ENCODE assay signal across 18 cellular contexts in genomic region chr10:23695825-23696420, GRCh38.
DNase-seq lines count a peak whose midpoint lies in the region; ATAC-seq, FAIRE-seq and TF ChIP-seq lines count a peak whose summit lies in the region.
"Had no signal": no experiment of that assay in that cellular context is flagged by ENCODE, and none has a peak within 500 bp of the region (broad histone marks: within the 10 kb centered on the region; RNA-seq: fewer than 3 reads in every experiment).

No MANE protein-coding gene starts in this region.

- no peak overlapping the region for H3K4me2 ChIP-seq in astrocyte (ENCODE audit: low read length)
- no peak overlapping the region for H3K4me2 ChIP-seq in smooth muscle cell

- DNase-seq in activated CD8-positive, alpha-beta T cell treated with anti-CD3 and anti-CD28 coated beads for 36 hours: no peak
- DNase-seq in activated CD8-positive, alpha-beta T cell treated with anti-CD3 and anti-CD28 coated beads, Interleukin-2, amount 10 ng/mL, durations not matched to agents 7 days and 5 days: no peak
- no peak for DNase-seq in astrocyte (ENCODE audit: low read depth)
- DNase-seq in smooth muscle cell (lab: John Stamatoyannopoulos, UW; ENCODE audit: unreplicated experiment): no peak
- DNase-seq in C1 segment of cervical spinal cord (lab: John Stamatoyannopoulos, UW): no peak
- no peak for DNase-seq in central memory CD4-positive, alpha-beta T cell
- DNase-seq in NCI-H2029 (lab: John Stamatoyannopoulos, UW): no peak
- DNase-seq: activated CD4-positive, alpha-beta T cell treated with anti-CD3 and anti-CD28 coated beads, Interleukin-2, amount 10 ng/mL, durations not matched to agents 7 days and 5 days; DMS79 treated with DMSO at 0.1 percent for 48 hours; hippocampal formation; left ventricle myocardium superior; NCI-H1436; stimulated activated CD4-positive, alpha-beta T cell treated with anti-CD3 and anti-CD28 coated beads, Interleukin-15, amount 100 ng/mL, for 24 hours; stimulated activated naive B cell treated with anti-CD40 and anti-IgM and Interleukin-4, amounts not matched to agents 10 μg/mL and 1 μg/mL and 100 μg/mL, for 72 hours had no signal

- POLR2A ChIA-PET in activated CD8-positive, alpha-beta T cell treated with anti-CD3 and anti-CD28 coated beads for 36 hours (lab: Charles Lee): interaction anchor here (0.6 kb wide), 1 partner anchor 273 kb away, joined by 3 read pairs; no protein-coding TSS in a partner anchor
- POLR2A ChIA-PET in activated CD8-positive, alpha-beta T cell treated with anti-CD3 and anti-CD28 coated beads, Interleukin-2, amount 10 ng/mL, durations not matched to agents 7 days and 5 days (lab: Charles Lee): no interaction called here

- peak overlapping the region; percentile 55 for H3K4me3 Mint-ChIP-seq in activated CD8-positive, alpha-beta T cell treated with anti-CD3 and anti-CD28 coated beads for 36 hours
- no peak overlapping the region for H3K4me3 Mint-ChIP-seq in activated CD8-positive, alpha-beta T cell treated with anti-CD3 and anti-CD28 coated beads, Interleukin-2, amount 10 ng/mL, durations not matched to agents 7 days and 5 days
- H3K4me3 Mint-ChIP-seq in astrocyte (ENCODE audit: unreplicated experiment): peak overlapping the region; percentile 31
- H3K4me3 Mint-ChIP-seq: activated CD4-positive, alpha-beta T cell treated with anti-CD3 and anti-CD28 coated beads, Interleukin-2, amount 10 ng/mL, durations not matched to agents 7 days and 5 days; central memory CD8-positive, alpha-beta T cell had no signal

- CTCF ChIA-PET in activated CD8-positive, alpha-beta T cell treated with anti-CD3 and anti-CD28 coated beads for 36 hours (lab: Charles Lee): interaction anchor here (0.6 to 1.1 kb wide), 2 partner anchors 279 to 381 kb away, joined by 3 read pairs; no protein-coding TSS in a partner anchor
- CTCF ChIA-PET in activated CD8-positive, alpha-beta T cell treated with anti-CD3 and anti-CD28 coated beads, Interleukin-2, amount 10 ng/mL, durations not matched to agents 7 days and 5 days (lab: Charles Lee): no interaction called here

- ATAC-seq in activated CD8-positive, alpha-beta T cell treated with anti-CD3 and anti-CD28 coated beads for 36 hours: no peak
- no peak for ATAC-seq in activated CD8-positive, alpha-beta T cell treated with anti-CD3 and anti-CD28 coated beads, Interleukin-2, amount 10 ng/mL, durations not matched to agents 7 days and 5 days
- ATAC-seq: left ventricle myocardium superior; stimulated activated naive B cell treated with anti-CD40 and anti-IgM and Interleukin-4, amounts not matched to agents 10 μg/mL and 1 μg/mL and 100 μg/mL, for 72 hours had no signal

- H3K79me2 ChIP-seq in astrocyte (ENCODE audit: insufficient read depth, low read length): no peaks in the 10 kb centered on the region
- no peaks in the 10 kb centered on the region for H3K79me2 ChIP-seq in smooth muscle cell (ENCODE audit: low read depth)

- no peak overlapping the region for H3K9ac ChIP-seq in astrocyte (ENCODE audit: low read length)
- no peak overlapping the region for H3K9ac ChIP-seq in iPS-20b (ENCODE audit: low read depth, low read length)
- no peak overlapping the region for H3K9ac ChIP-seq in smooth muscle cell (ENCODE audit: low read depth)

- peaks cover 25% of the 10 kb centered on the region for H3K4me1 Mint-ChIP-seq in activated CD8-positive, alpha-beta T cell treated with anti-CD3 and anti-CD28 coated beads for 36 hours (ENCODE audit: low read depth)
- H3K4me1 Mint-ChIP-seq in activated CD8-positive, alpha-beta T cell treated with anti-CD3 and anti-CD28 coated beads, Interleukin-2, amount 10 ng/mL, durations not matched to agents 7 days and 5 days (ENCODE audit: low read depth): peaks cover 6% of the 10 kb centered on the region
- H3K4me1 Mint-ChIP-seq in astrocyte (ENCODE audit: low read depth, unreplicated experiment): peaks cover 3% of the 10 kb centered on the region
- H3K4me1 Mint-ChIP-seq: activated CD4-positive, alpha-beta T cell treated with anti-CD3 and anti-CD28 coated beads, Interleukin-2, amount 10 ng/mL, durations not matched to agents 7 days and 5 days; central memory CD8-positive, alpha-beta T cell had no signal

- H3K4me3 ChIP-seq in astrocyte (ENCODE audit: insufficient read depth, low read depth, low read length) (no peak overlapping the region), iPS-20b (ENCODE audit: low read length) (peak overlapping the region; percentile 80), smooth muscle cell (peak overlapping the region; percentile 3)

- FAIRE-seq in astrocyte (lab: Jason Lieb, UNC): no peak
- FAIRE-seq: A204.1 had no signal

- H4K20me1 ChIP-seq in astrocyte (ENCODE audit: insufficient read depth, low read length): no peaks in the 10 kb centered on the region
- no peaks in the 10 kb centered on the region for H4K20me1 ChIP-seq in smooth muscle cell (ENCODE audit: low read depth)

- 19% methylated on average over 27 of the region's 36 CpGs for WGBS in smooth muscle cell (ENCODE audit: low lambda C conversion rate)

- H3K4me1 ChIP-seq in astrocyte (ENCODE audit: insufficient read depth, low read length): no peaks in the 10 kb centered on the region
- H3K4me1 ChIP-seq in iPS-20b (ENCODE audit: insufficient read depth, low read length): no peaks in the 10 kb centered on the region; the same call in 1 of the 2 replicates
- peaks cover 6% of the 10 kb centered on the region for H3K4me1 ChIP-seq in smooth muscle cell (ENCODE audit: low read depth)

- H3F3A ChIP-seq in smooth muscle cell (ENCODE audit: low read depth): no peaks in the 10 kb centered on the region

- no peak overlapping the region for H3K27ac Mint-ChIP-seq in activated CD8-positive, alpha-beta T cell treated with anti-CD3 and anti-CD28 coated beads for 36 hours
- no peak overlapping the region for H3K27ac Mint-ChIP-seq in activated CD8-positive, alpha-beta T cell treated with anti-CD3 and anti-CD28 coated beads, Interleukin-2, amount 10 ng/mL, durations not matched to agents 7 days and 5 days
- no peak overlapping the region for H3K27ac Mint-ChIP-seq in astrocyte (ENCODE audit: unreplicated experiment)
- H3K27ac Mint-ChIP-seq: activated CD4-positive, alpha-beta T cell treated with anti-CD3 and anti-CD28 coated beads, Interleukin-2, amount 10 ng/mL, durations not matched to agents 7 days and 5 days had no signal

- H3K36me3 ChIP-seq in astrocyte (ENCODE audit: insufficient read depth, low read length): no peaks in the 10 kb centered on the region
- no peaks in the 10 kb centered on the region for H3K36me3 ChIP-seq in iPS-20b (ENCODE audit: insufficient read depth, low read depth, low read length)
- no peaks in the 10 kb centered on the region for H3K36me3 ChIP-seq in smooth muscle cell (ENCODE audit: low read depth)
- H3K36me3 ChIP-seq: upper lobe of left lung had no signal

- intact Hi-C loops in activated CD8-positive, alpha-beta T cell treated with anti-CD3 and anti-CD28 coated beads for 36 hours (cut with micrococcal nuclease): no loop called here

- no peak overlapping the region for H3K27ac ChIP-seq in astrocyte (ENCODE audit: low read depth, low read length)
- no peak overlapping the region for H3K27ac ChIP-seq in iPS-20b (ENCODE audit: low read length)
- no peak overlapping the region for H3K27ac ChIP-seq in smooth muscle cell (ENCODE audit: low read depth)
- H3K27ac ChIP-seq: upper lobe of left lung had no signal

- TF ChIP-seq CTCF in activated CD8-positive, alpha-beta T cell treated with anti-CD3 and anti-CD28 coated beads for 36 hours (IDR thresholded peaks at IDR 0.05): no peak
- TF ChIP-seq CTCF in astrocyte (IDR thresholded peaks at IDR 0.05; ENCODE audit: insufficient read depth, low read depth, low read length): no peak
- TF ChIP-seq CTCF in smooth muscle cell (IDR thresholded peaks at IDR 0.05; ENCODE audit: borderline replicate concordance, insufficient read depth, poor library complexity, severe bottlenecking): no peak

- H2AFZ ChIP-seq in astrocyte (ENCODE audit: low read depth, low read length) (no peak overlapping the region), smooth muscle cell (ENCODE audit: low read depth) (no peak overlapping the region)

- H3K27me3 Mint-ChIP-seq in activated CD8-positive, alpha-beta T cell treated with anti-CD3 and anti-CD28 coated beads for 36 hours: peaks cover 54% of the 10 kb centered on the region
- peaks cover 48% of the 10 kb centered on the region for H3K27me3 Mint-ChIP-seq in activated CD8-positive, alpha-beta T cell treated with anti-CD3 and anti-CD28 coated beads, Interleukin-2, amount 10 ng/mL, durations not matched to agents 7 days and 5 days (ENCODE audit: low read depth)
- peaks cover 84% of the 10 kb centered on the region for H3K27me3 Mint-ChIP-seq in astrocyte (ENCODE audit: low read depth, unreplicated experiment)

- H3K9me3 Mint-ChIP-seq in activated CD8-positive, alpha-beta T cell treated with anti-CD3 and anti-CD28 coated beads for 36 hours: no peaks in the 10 kb centered on the region
- H3K9me3 Mint-ChIP-seq in activated CD8-positive, alpha-beta T cell treated with anti-CD3 and anti-CD28 coated beads, Interleukin-2, amount 10 ng/mL, durations not matched to agents 7 days and 5 days (ENCODE audit: insufficient read depth): no peaks in the 10 kb centered on the region
- H3K9me3 Mint-ChIP-seq in astrocyte (ENCODE audit: unreplicated experiment): no peaks in the 10 kb centered on the region
- H3K9me3 Mint-ChIP-seq: activated CD4-positive, alpha-beta T cell treated with anti-CD3 and anti-CD28 coated beads, Interleukin-2, amount 10 ng/mL, durations not matched to agents 7 days and 5 days; central memory CD8-positive, alpha-beta T cell; stimulated activated naive B cell treated with anti-CD40 and anti-IgM and Interleukin-4, amounts not matched to agents 10 μg/mL and 1 μg/mL and 100 μg/mL, for 72 hours had no signal

- no peaks in the 10 kb centered on the region for H3K36me3 Mint-ChIP-seq in activated CD8-positive, alpha-beta T cell treated with anti-CD3 and anti-CD28 coated beads for 36 hours (ENCODE audit: low read depth)
- no peaks in the 10 kb centered on the region for H3K36me3 Mint-ChIP-seq in activated CD8-positive, alpha-beta T cell treated with anti-CD3 and anti-CD28 coated beads, Interleukin-2, amount 10 ng/mL, durations not matched to agents 7 days and 5 days (ENCODE audit: low read depth)
- no peaks in the 10 kb centered on the region for H3K36me3 Mint-ChIP-seq in astrocyte (ENCODE audit: low read depth, unreplicated experiment)
- H3K36me3 Mint-ChIP-seq: stimulated activated naive B cell treated with anti-CD40 and anti-IgM and Interleukin-4, amounts not matched to agents 10 μg/mL and 1 μg/mL and 100 μg/mL, for 72 hours had no signal

- peaks cover 29% of the 10 kb centered on the region for H3K27me3 ChIP-seq in astrocyte (ENCODE audit: insufficient read depth, low read length)
- peaks cover 84% of the 10 kb centered on the region for H3K27me3 ChIP-seq in iPS-20b (ENCODE audit: insufficient read depth, low read length)
- peaks cover 98% of the 10 kb centered on the region for H3K27me3 ChIP-seq in smooth muscle cell (ENCODE audit: low read depth)

- H3K9me3 ChIP-seq in astrocyte (ENCODE audit: insufficient read depth, low read depth, low read length): no peaks in the 10 kb centered on the region
- H3K9me3 ChIP-seq in iPS-20b (ENCODE audit: insufficient read depth, low read depth, low read length): no peaks in the 10 kb centered on the region
- no peaks in the 10 kb centered on the region for H3K9me3 ChIP-seq in smooth muscle cell (replicated peaks; ENCODE audit: low read depth)
- H3K9me3 ChIP-seq: upper lobe of left lung had no signal
